In genomic region chr4:93693141-93693540, GRCh38 we compare ENCODE assay signal across 6 cellular contexts.
"Had no signal": no experiment of that assay in that cellular context is flagged by ENCODE, and none has a peak within 500 bp of the region (broad histone marks: within the 10 kb centered on the region; RNA-seq: fewer than 3 reads in every experiment).

No MANE protein-coding gene starts in this region.

- DNase-seq: GM23248, GOT3, H7, IMR-90 had no signal

- ATAC-seq: K562 had no signal

- H2AFZ ChIP-seq: GM23248 had no signal

- H3K27ac ChIP-seq: GM23248 had no signal

- H3K4me1 ChIP-seq: HAP-1 had no signal

- H3K36me3 ChIP-seq: HAP-1 had no signal

- H3K9me3 ChIP-seq: HAP-1 had no signal

- H3K4me3 ChIP-seq: GM23248, HAP-1, K562 had no signal
